24 cellular contexts compared by ENCODE assay signal in genomic region chr11:15886866-15887265, GRCh38.
DNase-seq lines count a peak whose midpoint lies in the region; ATAC-seq, FAIRE-seq and TF ChIP-seq lines count a peak whose summit lies in the region.
"Had no signal": no experiment of that assay in that cellular context is flagged by ENCODE, and none has a peak within 500 bp of the region (broad histone marks: within the 10 kb centered on the region; RNA-seq: fewer than 3 reads in every experiment).

No MANE protein-coding gene starts in this region.

- H3K9ac ChIP-seq in K562 (ENCODE audit: insufficient read depth in 1 of 2, low read depth in 2 of 2, low read length in 2 of 2): no peak overlapping the region
- H3K9ac ChIP-seq: SK-N-SH had no signal

- BruUV-seq in K562 (replicated peaks; lab: Mats Ljungman, UMichigan): no TSS peak

- no peaks in the 10 kb centered on the region for H3K4me1 Mint-ChIP-seq in stimulated activated naive CD8-positive, alpha-beta T cell treated with anti-CD3 and anti-CD28 coated beads, Interleukin-15, amount 100 ng/mL, for 72 hours
- H3K4me1 Mint-ChIP-seq in nephron: peaks cover 80% of the 10 kb centered on the region
- H3K4me1 Mint-ChIP-seq in type B pancreatic cell (ENCODE audit: unreplicated experiment): peaks cover 61% of the 10 kb centered on the region

- peaks cover 3 to 26% of the 10 kb centered on the region in 2 experiments; a peak in 3 of 5 replicates for H3K4me1 ChIP-seq in K562 (replicated peaks in 1 of 2; ENCODE audit: control insufficient read depth in 2 of 2, insufficient read depth in 2 of 2, low read length in 2 of 2)

- no peak overlapping the region for H3K4me3 ChIP-seq in K562
- H3K4me3 ChIP-seq: GM23338, MG63 had no signal

- CTCF ChIA-PET in K562 (lab: Yijun Ruan, JAX; ENCODE audit: low intra/inter-chr PET ratio): no interaction called here

- no peak overlapping the region for H3K27ac ChIP-seq in K562 (ENCODE audit: extremely low read depth, low read depth, low read length)
- H3K27ac ChIP-seq: RWPE1 had no signal

- FAIRE-seq in K562 (lab: Jason Lieb, UNC): no peak
- FAIRE-seq: GM18507 had no signal

- TF ChIP-seq RAD21 in K562 (CRISPR knock-in tag; conservative IDR thresholded peaks at IDR 0.05 in 1 of 2, IDR thresholded peaks at IDR 0.05 in 1 of 2): no peak

- DNase-seq in stimulated activated naive CD8-positive, alpha-beta T cell treated with anti-CD3 and anti-CD28 coated beads, Interleukin-15, amount 100 ng/mL, for 72 hours: no peak
- DNase-seq in stimulated activated naive CD8-positive, alpha-beta T cell treated with anti-CD3 and anti-CD28 coated beads, Interleukin-15, Interleukin-2, amounts not matched to agents 100 U/mL and 50 U/mL, for 24 hours: no peak
- DNase-seq in K562 (ENCODE audit: extremely low read depth in 1 of 4, low spot score in 3 of 4) (no peak), type B pancreatic cell (ENCODE audit: extremely low spot score, unreplicated experiment) (no peak), NCI-H2227 treated with DMSO at 0.1 percent for 48 hours (lab: John Stamatoyannopoulos, UW) (no peak)
- no peak for DNase-seq in stimulated activated CD4-positive, alpha-beta T cell treated with anti-CD3 and anti-CD28 coated beads, Interleukin-15, amount 100 ng/mL, for 24 hours
- DNase-seq: 8988T; GDM1; MG63; NCI-H1048; NCI-H1417 treated with DMSO at 0.1 percent for 48 hours; NCI-H187; NCI-H524; NCI-H774; NK-92 treated with Interleukin-12 subunit alpha and Interleukin-12 subunit beta, amount 100 ng/mL, for 24 hours; SIG-M5; SK-N-SH had no signal

- ATAC-seq in stimulated activated naive CD8-positive, alpha-beta T cell treated with anti-CD3 and anti-CD28 coated beads, Interleukin-15, amount 100 ng/mL, for 72 hours: peak; percentile 19
- no peak for ATAC-seq in stimulated activated naive CD8-positive, alpha-beta T cell treated with anti-CD3 and anti-CD28 coated beads, Interleukin-15, Interleukin-2, amounts not matched to agents 100 U/mL and 50 U/mL, for 24 hours
- ATAC-seq in K562: no peak
- no peak for ATAC-seq in activated CD4-positive, CD25-positive, alpha-beta regulatory T cell treated with anti-CD3 and anti-CD28 coated beads, Interleukin-2, amount 50 U/mL, for 24 hours
- ATAC-seq: GM23338, HCT116 had no signal

- H3K9me1 ChIP-seq in K562 (ENCODE audit: control insufficient read depth, insufficient read depth, low read length): no peaks in the 10 kb centered on the region

- H3K27ac Mint-ChIP-seq in stimulated activated naive CD8-positive, alpha-beta T cell treated with anti-CD3 and anti-CD28 coated beads, Interleukin-15, amount 100 ng/mL, for 72 hours: no peak overlapping the region
- peak overlapping the region in 2 of 3 experiments; percentile 37 to 53 for H3K27ac Mint-ChIP-seq in nephron
- no peak overlapping the region for H3K27ac Mint-ChIP-seq in type B pancreatic cell
- H3K27ac Mint-ChIP-seq: GM23338 had no signal

- TF ChIP-seq CTCF in K562 (IDR thresholded peaks at IDR 0.05 in 2 of 3, conservative IDR thresholded peaks at IDR 0.05 in 1 of 3; ENCODE audit: insufficient read depth in 2 of 3, low read depth in 1 of 3, low read length in 3 of 3) (no peak), nephron (IDR thresholded peaks at IDR 0.05; ENCODE audit: unreplicated experiment in 3 of 3) (no peak), type B pancreatic cell (conservative IDR thresholded peaks at IDR 0.05) (no peak)

- no peak overlapping the region for H3K4me3 Mint-ChIP-seq in stimulated activated naive CD8-positive, alpha-beta T cell treated with anti-CD3 and anti-CD28 coated beads, Interleukin-15, amount 100 ng/mL, for 72 hours
- no peak overlapping the region for H3K4me3 Mint-ChIP-seq in nephron
- no peak overlapping the region for H3K4me3 Mint-ChIP-seq in type B pancreatic cell
- H3K4me3 Mint-ChIP-seq: CD14-positive monocyte, GM23338 had no signal

- no peak overlapping the region for H3K4me2 ChIP-seq in K562 (ENCODE audit: insufficient read depth, low read length)
- H3K4me2 ChIP-seq: GM23338, SK-N-SH had no signal

- WGBS in K562 (ENCODE audit: insufficient coverage, low coverage, missing lambda C conversion rate): 48% methylated on average over 5 of the region's 5 CpGs

- no peaks in the 10 kb centered on the region for H3K79me2 ChIP-seq in K562 (ENCODE audit: control insufficient read depth, insufficient read depth, low read length)

- 0 out of 2 replicates have a peak overlapping the region, but pooled peaks have one; percentile 13 for H2AFZ ChIP-seq in K562 (ENCODE audit: low read depth, low read length)
- H2AFZ ChIP-seq: GM23338 had no signal

- no peak for TF ChIP-seq EP300 in K562 (IDR thresholded peaks at IDR 0.05; ENCODE audit: low read length)

- H3K9me3 Mint-ChIP-seq in stimulated activated naive CD8-positive, alpha-beta T cell treated with anti-CD3 and anti-CD28 coated beads, Interleukin-15, amount 100 ng/mL, for 72 hours: no peaks in the 10 kb centered on the region
- H3K9me3 Mint-ChIP-seq in nephron (no peaks in the 10 kb centered on the region), type B pancreatic cell (no peaks in the 10 kb centered on the region)
- H3K9me3 Mint-ChIP-seq: CD14-positive monocyte, GM23338 had no signal

- peaks cover 19% of the 10 kb centered on the region for H3K27me3 Mint-ChIP-seq in stimulated activated naive CD8-positive, alpha-beta T cell treated with anti-CD3 and anti-CD28 coated beads, Interleukin-15, amount 100 ng/mL, for 72 hours
- H3K27me3 Mint-ChIP-seq in nephron (ENCODE audit: low read depth) (peaks cover 3% of the 10 kb centered on the region), type B pancreatic cell (peaks cover 36% of the 10 kb centered on the region)

- no peaks in the 10 kb centered on the region for H3K9me3 ChIP-seq in K562 (replicated peaks; ENCODE audit: control insufficient read depth, insufficient read depth, low read depth, low read length)
- H3K9me3 ChIP-seq: MG63, SK-N-SH had no signal

- POLR2A ChIA-PET in K562 (lab: Yijun Ruan, JAX): interaction anchor here (0.7 kb wide), 1 partner anchor 1044 kb away, joined by 4 read pairs; no protein-coding TSS in a partner anchor

- no peaks in the 10 kb centered on the region for H3K27me3 ChIP-seq in K562 (ENCODE audit: control insufficient read depth in 2 of 2, insufficient read depth in 2 of 2, low read length in 2 of 2)
- H3K27me3 ChIP-seq: MG63 had no signal

- no peaks in the 10 kb centered on the region for H4K20me1 ChIP-seq in K562 (replicated peaks; ENCODE audit: control insufficient read depth, insufficient read depth, low read length)

- no peaks in the 10 kb centered on the region for H3K36me3 ChIP-seq in K562 (ENCODE audit: control insufficient read depth, insufficient read depth, low read length)
- H3K36me3 ChIP-seq: MG63 had no signal

- TF ChIP-seq POLR2A in K562 (conservative IDR thresholded peaks at IDR 0.05): no peak

- in situ Hi-C loops in K562 (cut with MboI): no loop called here

- intact Hi-C loops in K562 (cut with micrococcal nuclease): no loop called here

- H3K36me3 Mint-ChIP-seq in nephron (ENCODE audit: low read depth): no peaks in the 10 kb centered on the region
- no peaks in the 10 kb centered on the region for H3K36me3 Mint-ChIP-seq in type B pancreatic cell
- H3K36me3 Mint-ChIP-seq: CD14-positive monocyte had no signal

TF ChIP-seq in K562, 482 proteins besides CTCF, POLR2A, EP300 and RAD21 (continues in another document):
- TF ChIP-seq RERE (CRISPR knock-in tag; IDR thresholded peaks at IDR 0.05; ENCODE audit: borderline replicate concordance) (no peak), ZNF143 (CRISPR knock-in tag; IDR thresholded peaks at IDR 0.05) (no peak)

Comparison
In these comparisons a context has a peak if more than half of its experiments do, and no peak if none do; other contexts are left out.
1. H3K27ac Mint-ChIP-seq: peak in nephron (2 of 3); none in stimulated activated naive CD8-positive, alpha-beta T cell treated with anti-CD3 and anti-CD28 coated beads, Interleukin-15, amount 100 ng/mL, for 72 hours (0 of 2) and type B pancreatic cell (single experiment).